ENCODE assay signal across 8 cellular contexts in genomic region chrX:74924449-74925209, GRCh38. TPM values are rescaled to one million over a fixed set of nuclear protein-coding genes. Genes with fewer than 3 reads are reported as not detected.
DNase-seq lines count a peak whose midpoint lies in the region; ATAC-seq, FAIRE-seq and TF ChIP-seq lines count a peak whose summit lies in the region.

No MANE protein-coding gene starts in this region.

- no peaks in the 10 kb centered on the region for H3K36me3 Mint-ChIP-seq in activated T-helper 17 cell treated with anti-CD3 and anti-CD28 coated beads, Interleukin-2, amount 50 U/mL, for 72 hours (ENCODE audit: low read depth)

- no peaks in the 10 kb centered on the region for H3K36me3 ChIP-seq in pancreas

- H3K27ac Mint-ChIP-seq in activated T-helper 17 cell treated with anti-CD3 and anti-CD28 coated beads, Interleukin-2, amount 50 U/mL, for 72 hours, result peak overlapping the region; percentile 78

- H3K27ac ChIP-seq in pancreas, result peak overlapping the region; percentile 46 to 82 (median 63)

- peaks cover 6% of the 10 kb centered on the region for H3K27me3 Mint-ChIP-seq in activated T-helper 17 cell treated with anti-CD3 and anti-CD28 coated beads, Interleukin-2, amount 50 U/mL, for 72 hours

- H3K4me3 ChIP-seq in pancreas, result peak overlapping the region; percentile 13 to 53 (median 34)

- intact Hi-C loops in head of caudate nucleus (cut with DNase I), result no loop called here
- intact Hi-C loops in pancreas (cut with DNase I), result no loop called here

- peaks cover 0 to 3% (median 0%) of the 10 kb centered on the region in 3 donors for H3K4me1 ChIP-seq in pancreas

- H3K4me1 Mint-ChIP-seq in activated T-helper 17 cell treated with anti-CD3 and anti-CD28 coated beads, Interleukin-2, amount 50 U/mL, for 72 hours, result no peaks in the 10 kb centered on the region

- peak overlapping the region; percentile 88 for H3K4me3 Mint-ChIP-seq in activated T-helper 17 cell treated with anti-CD3 and anti-CD28 coated beads, Interleukin-2, amount 50 U/mL, for 72 hours

- ATAC-seq in HG02884 (IDR thresholded peaks at IDR 0.05; ENCODE audit: unreplicated experiment), result peak; percentile 39
- peak; percentile 70 for ATAC-seq in activated T-helper 17 cell treated with anti-CD3 and anti-CD28 coated beads, Interleukin-2, amount 50 U/mL, for 72 hours (replicated peaks)
- peak; percentile 77 to 84 (median 82) for ATAC-seq in pancreas

- no peak for FAIRE-seq in pancreas (lab: Jason Lieb, UNC)

- no peaks in the 10 kb centered on the region for H3K9me3 Mint-ChIP-seq in activated T-helper 17 cell treated with anti-CD3 and anti-CD28 coated beads, Interleukin-2, amount 50 U/mL, for 72 hours

- DNase-seq in NCI-H2107 treated with DMSO at 0.1 percent for 48 hours (lab: John Stamatoyannopoulos, UW; ENCODE audit: unreplicated experiment) (peak; percentile 21), NCI-H2107 (lab: John Stamatoyannopoulos, UW) (no peak), NCI-H2227 treated with DMSO at 0.1 percent for 48 hours (lab: John Stamatoyannopoulos, UW) (peak; percentile 34), head of caudate nucleus (peak in 40 of 42 donors; percentile 9 to 61 (median 36)), pancreas (peak; percentile 41 to 81 (median 65)), NOMO-1 treated with DMSO at 0.1 percent for 48 hours (lab: John Stamatoyannopoulos, UW; ENCODE audit: unreplicated experiment) (no peak)

- H3K27me3 ChIP-seq in pancreas, result peaks cover 0 to 3% (median 0%) of the 10 kb centered on the region in 4 donors

- H3K9me3 ChIP-seq in pancreas, result no peaks in the 10 kb centered on the region

- no peak for TF ChIP-seq CTCF in pancreas (IDR thresholded peaks at IDR 0.05)

- WGBS in pancreas, 2 donors, result 1 to 40% methylated on average over 66 to 79 of the region's 79 CpGs

RNA-seq across cellular contexts. Expression of gene NEXMIF, which starts 0.6 kb away (rescaled TPM):
- 1 to 10 TPM in 1 of 2 donors, under 1 TPM in 1; 0.24 to 2.8 TPM for total RNA-seq in activated T-helper 17 cell treated with anti-CD3 and anti-CD28 coated beads, Interleukin-2, amount 50 U/mL, for 72 hours
- total RNA-seq in pancreas, result 1 to 10 TPM; 1.4 to 2.2 (median 1.8) TPM
- under 1 TPM; 0.19 to 0.68 TPM for polyA plus RNA-seq in pancreas

Comparison
In these comparisons a context has a peak if more than half of its experiments do, and no peak if none do; other contexts are left out.
1. DNase-seq: peak in NCI-H2107 treated with DMSO at 0.1 percent for 48 hours (single experiment), NCI-H2227 treated with DMSO at 0.1 percent for 48 hours (single experiment), head of caudate nucleus (40 of 42) and pancreas (6 of 6); none in NCI-H2107 (single experiment) and NOMO-1 treated with DMSO at 0.1 percent for 48 hours (single experiment).
2. Peak in every context shown above with its lines, with median percentiles within 50 percentile points of each other: ATAC-seq.